7 cellular contexts compared by ENCODE assay signal in genomic region chr20:44965651-44966029, GRCh38. TPM values are rescaled to one million over a fixed set of nuclear protein-coding genes. Genes with fewer than 3 reads are reported as not detected.
DNase-seq lines count a peak whose midpoint lies in the region; ATAC-seq and TF ChIP-seq lines count a peak whose summit lies in the region.

No MANE protein-coding gene starts in this region.

- H3K4me3 Mint-ChIP-seq in stimulated activated naive CD8-positive, alpha-beta T cell treated with anti-CD3 and anti-CD28 coated beads, Interleukin-15, amount 100 ng/mL, for 72 hours: peak overlapping the region; percentile 98 to 99

- no peak for ATAC-seq in activated naive CD4-positive, alpha-beta T cell treated with anti-CD3 and anti-CD28 coated beads, Interleukin-2, amount 50 U/mL, for 72 hours
- ATAC-seq in stimulated activated naive CD8-positive, alpha-beta T cell treated with anti-CD3 and anti-CD28 coated beads, Interleukin-15, amount 100 ng/mL, for 72 hours: no peak
- ATAC-seq in HG03139 (IDR thresholded peaks at IDR 0.05; ENCODE audit: unreplicated experiment): no peak

- H3K27ac ChIP-seq in HL-60 (replicated peaks): peak overlapping the region; percentile 87

- no peak for TF ChIP-seq CTCF in HL-60 (IDR thresholded peaks at IDR 0.05; ENCODE audit: insufficient read depth, low read length)

- H3K4me1 Mint-ChIP-seq in stimulated activated naive CD8-positive, alpha-beta T cell treated with anti-CD3 and anti-CD28 coated beads, Interleukin-15, amount 100 ng/mL, for 72 hours: peaks cover 65% of the 10 kb centered on the region

- DNase-seq in HL-60 (ENCODE audit: low read depth in 1 of 2, low spot score in 1 of 2): no peak
- no peak for DNase-seq in activated naive CD4-positive, alpha-beta T cell treated with anti-CD3 and anti-CD28 coated beads, Interleukin-2, amount 50 U/mL, for 72 hours (ENCODE audit: low spot score in 2 of 2)
- DNase-seq in stimulated activated naive CD8-positive, alpha-beta T cell treated with anti-CD3 and anti-CD28 coated beads, Interleukin-15, amount 100 ng/mL, for 72 hours: no peak
- no peak for DNase-seq in NCI-H1105 treated with DMSO at 0.1 percent for 48 hours (lab: John Stamatoyannopoulos, UW)
- DNase-seq in HuH-7.5 (ENCODE audit: low spot score): no peak

- H3K4me3 ChIP-seq in HL-60 (replicated peaks; ENCODE audit: insufficient read depth, low read length) (peak overlapping the region; percentile 94), iPS-18c (ENCODE audit: insufficient read depth, low read depth, low read length) (peak overlapping the region; percentile 96; the same call in 1 of the 2 replicates)

- no peaks in the 10 kb centered on the region for H3K9me3 ChIP-seq in iPS-18c (ENCODE audit: control insufficient read depth, insufficient read depth, low read length)

- no peaks in the 10 kb centered on the region for H3K27me3 ChIP-seq in HL-60 (ENCODE audit: insufficient read depth, poor library complexity, severe bottlenecking)

- peak overlapping the region; percentile 87 to 100 for H3K27ac Mint-ChIP-seq in activated naive CD4-positive, alpha-beta T cell treated with anti-CD3 and anti-CD28 coated beads, Interleukin-2, amount 50 U/mL, for 72 hours
- peak overlapping the region; percentile 96 to 98 for H3K27ac Mint-ChIP-seq in stimulated activated naive CD8-positive, alpha-beta T cell treated with anti-CD3 and anti-CD28 coated beads, Interleukin-15, amount 100 ng/mL, for 72 hours

- H3K9me3 Mint-ChIP-seq in activated naive CD4-positive, alpha-beta T cell treated with anti-CD3 and anti-CD28 coated beads, Interleukin-2, amount 50 U/mL, for 72 hours: no peaks in the 10 kb centered on the region
- no peaks in the 10 kb centered on the region for H3K9me3 Mint-ChIP-seq in stimulated activated naive CD8-positive, alpha-beta T cell treated with anti-CD3 and anti-CD28 coated beads, Interleukin-15, amount 100 ng/mL, for 72 hours

- no peaks in the 10 kb centered on the region for H3K27me3 Mint-ChIP-seq in stimulated activated naive CD8-positive, alpha-beta T cell treated with anti-CD3 and anti-CD28 coated beads, Interleukin-15, amount 100 ng/mL, for 72 hours

- H3K36me3 Mint-ChIP-seq in activated naive CD4-positive, alpha-beta T cell treated with anti-CD3 and anti-CD28 coated beads, Interleukin-2, amount 50 U/mL, for 72 hours: peaks cover 32 to 37% of the 10 kb centered on the region in 2 donors

RNA-seq across cellular contexts. Expression of gene STK4, which starts 0.7 kb away (rescaled TPM):
- total RNA-seq in activated naive CD4-positive, alpha-beta T cell treated with anti-CD3 and anti-CD28 coated beads, Interleukin-2, amount 50 U/mL, for 72 hours: 100 to 1,000 TPM; 149 to 205 TPM

RNA-seq across cellular contexts. Expression of gene TOMM34, which starts 5.4 kb away (rescaled TPM):
- 10 to 100 TPM; 39.4 to 50.8 TPM for total RNA-seq in activated naive CD4-positive, alpha-beta T cell treated with anti-CD3 and anti-CD28 coated beads, Interleukin-2, amount 50 U/mL, for 72 hours

RNA-seq across cellular contexts. Expression of gene PABPC1L, which starts 55.8 kb away (rescaled TPM):
- total RNA-seq in activated naive CD4-positive, alpha-beta T cell treated with anti-CD3 and anti-CD28 coated beads, Interleukin-2, amount 50 U/mL, for 72 hours: 10 to 100 TPM; 63.6 to 96.7 TPM
